In the genomic region with DNA sequence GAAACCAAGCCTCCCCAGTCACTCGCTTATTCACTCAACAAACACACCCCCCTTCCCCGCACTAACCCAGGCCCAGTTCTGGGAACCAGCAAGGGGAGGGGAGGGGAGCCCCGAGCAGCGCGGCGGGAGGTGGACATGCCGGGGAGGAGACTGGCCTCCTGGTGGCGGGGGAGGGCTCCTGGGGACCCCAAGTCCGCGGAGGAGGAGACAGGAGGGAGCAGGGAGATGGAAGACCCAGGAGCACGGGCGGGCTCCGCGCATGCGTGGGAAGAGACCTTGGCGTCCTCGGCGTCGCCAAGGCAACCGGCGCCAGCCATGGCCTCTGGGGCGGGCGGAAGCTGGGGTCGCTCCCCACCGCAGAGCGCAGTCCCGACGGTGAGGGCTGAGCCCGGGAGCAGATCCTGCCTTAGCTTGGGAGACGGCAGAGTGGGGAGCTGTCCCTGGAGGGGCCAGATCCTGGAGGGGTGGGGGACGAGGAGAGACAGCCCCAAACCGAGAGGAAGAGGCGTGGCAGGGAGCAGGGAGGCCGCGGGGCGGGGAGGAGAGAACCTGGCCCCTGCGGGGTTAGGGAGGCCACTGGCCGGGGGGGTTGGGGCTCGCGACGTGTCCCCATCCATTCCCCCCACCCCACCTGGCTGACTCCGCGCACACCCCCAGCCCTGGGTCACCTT, we compare ENCODE assay signal across 8 cellular contexts. TPM values are rescaled to one million over a fixed set of nuclear protein-coding genes. Genes with fewer than 3 reads are reported as not detected.
DNase-seq lines count a peak whose midpoint lies in the region; ATAC-seq and TF ChIP-seq lines count a peak whose summit lies in the region.

Gene PRR29 (plus strand): TSS at position 302 of the 671 bp plus-strand sequence. CDS start 14 bp downstream, at position 316.

- peak; percentile 75 for DNase-seq in CMK (ENCODE audit: low read depth)
- peak; percentile 92 for DNase-seq in H9
- peak; percentile 94 for DNase-seq in NCI-H2227 (lab: John Stamatoyannopoulos, UW; ENCODE audit: unreplicated experiment)
- peak; percentile 58 to 61 for DNase-seq in activated CD4-positive, alpha-beta T cell treated with anti-CD3 and anti-CD28 coated beads, Interleukin-2, amount 50 U/mL, for 4 hours
- DNase-seq in medulla oblongata (ENCODE audit: extremely low spot score), result peak; percentile 22
- DNase-seq in stimulated activated CD8-positive, alpha-beta memory T cell treated with anti-CD3 and anti-CD28 coated beads, Interleukin-12 subunit alpha, Interleukin-12 subunit beta, amount 100 ng/mL, for 1 hour (ENCODE audit: low read depth), result peak; percentile 41

- H3K36me3 Mint-ChIP-seq in H9 (ENCODE audit: insufficient read depth in 1 of 3, low read depth in 3 of 3), result 0 out of 7 replicates have a peak, but pooled peaks cover 0 to 2% (median 0%) of the 10 kb centered on the region in 3 experiments

- H3K9me3 ChIP-seq in H9 (ENCODE audit: control insufficient read depth, low read depth, low read length), result no peaks in the 10 kb centered on the region
- no peaks in the 10 kb centered on the region for H3K9me3 ChIP-seq in duodenal mucosa (ENCODE audit: control insufficient read depth in 1 of 2, low read length in 2 of 2)

- H3K23ac ChIP-seq in H9 (ENCODE audit: insufficient read length, low read depth, low read length), result no peak within 1 kb of the TSS

- H2BK5ac ChIP-seq in H9 (ENCODE audit: insufficient read length, low read length), result no peak within 1 kb of the TSS

- no peak within 1 kb of the TSS for H2BK120ac ChIP-seq in H9 (ENCODE audit: low read depth, low read length, poor library complexity, severe bottlenecking)

- TF ChIP-seq CTCF in H9 (conservative IDR thresholded peaks at IDR 0.05), result no peak

- H2AFZ ChIP-seq in H9 (ENCODE audit: low read length), result no peak within 1 kb of the TSS

- H3K27ac Mint-ChIP-seq in H9, result no peak within 1 kb of the TSS; a peak in 1 of 7 replicates

- H3K4ac ChIP-seq in H9 (ENCODE audit: low read depth, low read length), result no peak within 1 kb of the TSS

- H3K18ac ChIP-seq in H9 (ENCODE audit: insufficient read length, low read depth, low read length), result no peak within 1 kb of the TSS

- H3K79me1 ChIP-seq in H9 (ENCODE audit: insufficient read depth, low read depth, low read length, poor library complexity, severe bottlenecking), result no peaks in the 10 kb centered on the region

- peaks cover 11% of the 10 kb centered on the region for H3K23me2 ChIP-seq in H9 (ENCODE audit: insufficient read length, low read depth, low read length, poor library complexity, severe bottlenecking)

- no peak within 1 kb of the TSS for H3K27ac ChIP-seq in H9 (ENCODE audit: insufficient read length, low read depth, low read length)
- no peak within 1 kb of the TSS for H3K27ac ChIP-seq in duodenal mucosa (ENCODE audit: low read depth, low read length)

- ATAC-seq in GM21390 (IDR thresholded peaks at IDR 0.05; ENCODE audit: unreplicated experiment), result no peak

- WGBS in H9 (ENCODE audit: extremely low coverage, insufficient read length, low lambda C conversion rate), result no CpG with 5 or more reads among the region's 43 CpGs

- peak within 1 kb of the TSS; percentile 79 for H3K4me2 ChIP-seq in H9 (ENCODE audit: insufficient read depth, insufficient read length, low read length)

- peaks cover 0 to 3% of the 10 kb centered on the region in 2 donors for H3K36me3 ChIP-seq in duodenal mucosa (ENCODE audit: control insufficient read depth in 1 of 2, insufficient read depth in 2 of 2, low read length in 2 of 2)

- H3K4me3 ChIP-seq in duodenal mucosa (ENCODE audit: low read depth in 1 of 2, low read length in 2 of 2), result peak within 1 kb of the TSS; percentile 73 to 82

- H3K9ac ChIP-seq in H9 (ENCODE audit: extremely low read depth, insufficient read length, low read length) (no peak within 1 kb of the TSS), duodenal mucosa (ENCODE audit: low read depth in 1 of 2, low read length in 2 of 2) (peak within 1 kb of the TSS in 1 of 2 donors; percentile 10)

- no peak within 1 kb of the TSS for H2AK5ac ChIP-seq in H9 (ENCODE audit: insufficient read length, low read length)

- H3K56ac ChIP-seq in H9 (ENCODE audit: insufficient read length, low read depth, low read length), result no peak within 1 kb of the TSS

- H4K91ac ChIP-seq in H9 (ENCODE audit: insufficient read length, low read depth, low read length), result no peak within 1 kb of the TSS

- H3K4me1 ChIP-seq in H9 (ENCODE audit: insufficient read depth, low read length) (0 out of 2 replicates have a peak, but pooled peaks cover 3% of the 10 kb centered on the region), duodenal mucosa (ENCODE audit: control insufficient read depth in 1 of 2, insufficient read depth in 2 of 2, low read length in 2 of 2) (peaks cover 4 to 21% of the 10 kb centered on the region in 2 donors)

- H3K27me3 ChIP-seq in H9 (ENCODE audit: insufficient read depth, low read length), result peaks cover 6% of the 10 kb centered on the region; the same call in 1 of the 2 replicates
- peaks cover 9 to 21% of the 10 kb centered on the region in 2 donors for H3K27me3 ChIP-seq in duodenal mucosa (ENCODE audit: control insufficient read depth in 1 of 2, insufficient read depth in 2 of 2, low read length in 2 of 2)

- H4K8ac ChIP-seq in H9 (replicated peaks; ENCODE audit: insufficient read length, low read depth, low read length), result no peak within 1 kb of the TSS

- H2BK15ac ChIP-seq in H9 (ENCODE audit: low read depth, low read length), result no peak within 1 kb of the TSS

- H2BK12ac ChIP-seq in H9 (ENCODE audit: insufficient read length, low read depth, low read length), result no peak within 1 kb of the TSS

- H4K20me1 ChIP-seq in H9 (ENCODE audit: control insufficient read depth, insufficient read depth, insufficient read length), result no peaks in the 10 kb centered on the region

- H3K14ac ChIP-seq in H9 (ENCODE audit: insufficient read depth, low read length), result no peak within 1 kb of the TSS

- peak within 1 kb of the TSS; percentile 87 to 91 for H3K4me3 Mint-ChIP-seq in H9

- no peaks in the 10 kb centered on the region; a peak in 1 of 5 replicates for H3K9me3 Mint-ChIP-seq in H9

- no peak within 1 kb of the TSS for H4K5ac ChIP-seq in H9 (ENCODE audit: insufficient read length, low read depth, low read length)

- H2BK20ac ChIP-seq in H9 (ENCODE audit: low read depth, low read length, poor library complexity, severe bottlenecking), result no peak within 1 kb of the TSS

- no peak within 1 kb of the TSS for H3T11ph ChIP-seq in H9 (ENCODE audit: low read length)

- H3K79me2 ChIP-seq in H9 (ENCODE audit: insufficient read depth, low read length), result no peaks in the 10 kb centered on the region

- H3K4me1 Mint-ChIP-seq in H9, result peaks cover 3 to 15% of the 10 kb centered on the region in 2 experiments

- peaks cover 58% of the 10 kb centered on the region for H3K27me3 Mint-ChIP-seq in H9 (ENCODE audit: low read depth)

RNA-seq across cellular contexts. Expression of gene PRR29, which starts in this region (rescaled TPM):
- total RNA-seq in H9 (2021), result 0.87 and 1.5 TPM in 2 replicates

Comparison
In these comparisons a context has a peak if more than half of its experiments do, and no peak if none do; other contexts are left out.
1. DNase-seq: peak in every context shown above with its lines; median percentile 94 in NCI-H2227; 92 in H9; 75 in CMK; 60 in activated CD4-positive, alpha-beta T cell treated with anti-CD3 and anti-CD28 coated beads, Interleukin-2, amount 50 U/mL, for 4 hours; 41 in stimulated activated CD8-positive, alpha-beta memory T cell treated with anti-CD3 and anti-CD28 coated beads, Interleukin-12 subunit alpha, Interleukin-12 subunit beta, amount 100 ng/mL, for 1 hour; 22 in medulla oblongata.